7 cellular contexts compared by ENCODE assay signal in the genomic region with DNA sequence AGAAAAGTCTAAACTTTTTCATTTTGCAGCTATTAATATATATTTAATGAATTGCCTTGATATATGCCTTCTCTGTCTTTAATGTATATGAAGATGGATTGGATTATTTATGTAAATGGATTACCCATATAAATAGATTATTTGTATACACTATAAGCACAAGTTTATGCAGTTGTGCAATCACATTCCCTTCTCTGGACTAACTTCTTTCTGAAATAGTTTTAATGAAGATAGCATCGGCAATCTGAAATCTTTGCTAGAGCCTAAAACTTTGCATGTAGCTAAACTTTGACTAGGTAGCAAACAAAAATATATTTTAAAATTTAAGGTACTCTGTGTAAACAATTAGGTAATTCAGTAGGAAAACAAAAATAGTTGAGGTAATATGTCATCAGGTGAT.
"Had no signal": no experiment of that assay in that cellular context is flagged by ENCODE, and none has a peak within 500 bp of the region (broad histone marks: within the 10 kb centered on the region; RNA-seq: fewer than 3 reads in every experiment).

No MANE protein-coding gene starts in this region.

- DNase-seq: GOT3, H7, KBM-7 had no signal

- H3K27ac ChIP-seq: HL-60, KMS-11 had no signal

- H3K36me3 ChIP-seq: HAP-1 had no signal

- H3K4me2 ChIP-seq: KMS-11 had no signal

- H3K4me1 ChIP-seq: HAP-1 had no signal

- ATAC-seq: HepG2 had no signal

- H3K9me3 ChIP-seq: HAP-1 had no signal

- H3K4me3 ChIP-seq: HAP-1 had no signal

- FAIRE-seq: HepG2 had no signal

- H3K9ac ChIP-seq: KMS-11 had no signal
